Comparison of ENCODE assay signal across 9 cellular contexts in genomic region chr1:155003766-155004351, GRCh38. TPM values are rescaled to one million over a fixed set of nuclear protein-coding genes. Genes with fewer than 3 reads are reported as not detected.
DNase-seq lines count a peak whose midpoint lies in the region; ATAC-seq, FAIRE-seq and TF ChIP-seq lines count a peak whose summit lies in the region.
"Had no signal": no experiment of that assay in that cellular context is flagged by ENCODE, and none has a peak within 500 bp of the region (broad histone marks: within the 10 kb centered on the region; RNA-seq: fewer than 3 reads in every experiment).

No MANE protein-coding gene starts in this region.

- H3K27ac ChIP-seq in CD4-positive, alpha-beta T cell (ENCODE audit: low read depth, low read length): peak overlapping the region; percentile 77
- H3K27ac ChIP-seq in neural progenitor cell: no peak overlapping the region

- peaks cover 38% of the 10 kb centered on the region for H3K79me2 ChIP-seq in neural progenitor cell (ENCODE audit: low read depth)

- H3K9ac ChIP-seq in neural progenitor cell: no peak overlapping the region

- H3K4me2 ChIP-seq in neural progenitor cell: peak overlapping the region; percentile 98

- H2AFZ ChIP-seq in neural progenitor cell (replicated peaks): no peak overlapping the region

- H3K4me1 ChIP-seq in neural progenitor cell: peaks cover 28% of the 10 kb centered on the region

- no peak for TF ChIP-seq CTCF in CD4-positive, alpha-beta T cell (IDR thresholded peaks at IDR 0.05)
- TF ChIP-seq CTCF in neural progenitor cell (IDR thresholded peaks at IDR 0.05): no peak

- H3K27me3 Mint-ChIP-seq in CD4-positive, alpha-beta T cell: no peaks in the 10 kb centered on the region
- no peaks in the 10 kb centered on the region for H3K27me3 Mint-ChIP-seq in activated CD8-positive, alpha-beta T cell treated with anti-CD3 and anti-CD28 coated beads, Interleukin-2, amount 10 ng/mL, durations not matched to agents 7 days and 5 days (ENCODE audit: low read depth)
- peaks cover 3% of the 10 kb centered on the region for H3K27me3 Mint-ChIP-seq in neural progenitor cell (ENCODE audit: insufficient read depth, low read depth)

- H3K4me3 Mint-ChIP-seq in CD4-positive, alpha-beta T cell: peak overlapping the region; percentile 99
- peak overlapping the region; percentile 93 for H3K4me3 Mint-ChIP-seq in activated CD8-positive, alpha-beta T cell treated with anti-CD3 and anti-CD28 coated beads, Interleukin-2, amount 10 ng/mL, durations not matched to agents 7 days and 5 days
- H3K4me3 Mint-ChIP-seq in neural progenitor cell: peak overlapping the region; percentile 95

- H3K36me3 Mint-ChIP-seq in CD4-positive, alpha-beta T cell (ENCODE audit: low read depth): peaks cover 16% of the 10 kb centered on the region
- H3K36me3 Mint-ChIP-seq in activated CD8-positive, alpha-beta T cell treated with anti-CD3 and anti-CD28 coated beads, Interleukin-2, amount 10 ng/mL, durations not matched to agents 7 days and 5 days (ENCODE audit: low read depth): peaks cover 7% of the 10 kb centered on the region
- H3K36me3 Mint-ChIP-seq in neural progenitor cell: no peaks in the 10 kb centered on the region

- H3K4me1 Mint-ChIP-seq in CD4-positive, alpha-beta T cell (ENCODE audit: low read depth): peaks cover 65% of the 10 kb centered on the region
- H3K4me1 Mint-ChIP-seq in activated CD8-positive, alpha-beta T cell treated with anti-CD3 and anti-CD28 coated beads, Interleukin-2, amount 10 ng/mL, durations not matched to agents 7 days and 5 days (ENCODE audit: low read depth): peaks cover 62% of the 10 kb centered on the region
- peaks cover 23% of the 10 kb centered on the region for H3K4me1 Mint-ChIP-seq in neural progenitor cell

- POLR2A ChIA-PET in CD4-positive, alpha-beta T cell (lab: Charles Lee): interaction anchor here (0.9 to 10.2 kb wide), 4 partner anchors 9 to 68 kb away, joined by 4 to 189 read pairs (median 31); partner anchors contain the start of genes CKS1B, PBXIP1 and PMVK
- POLR2A ChIA-PET in activated CD8-positive, alpha-beta T cell treated with anti-CD3 and anti-CD28 coated beads, Interleukin-2, amount 10 ng/mL, durations not matched to agents 7 days and 5 days (lab: Charles Lee): interaction anchor here (1.8 to 2.1 kb wide), 2 partner anchors 21 to 29 kb away, joined by 6 to 8 read pairs; partner anchors contain the start of genes CKS1B and FLAD1

- no peak for FAIRE-seq in HTR-8/SVneo (lab: Jason Lieb, UNC)

- peak overlapping the region; percentile 72 for H3K4me3 ChIP-seq in neural progenitor cell

- no peaks in the 10 kb centered on the region for H4K20me1 ChIP-seq in neural progenitor cell (ENCODE audit: low read depth)

- peak overlapping the region; percentile 80 for H3K27ac Mint-ChIP-seq in CD4-positive, alpha-beta T cell
- peak overlapping the region; percentile 87 for H3K27ac Mint-ChIP-seq in activated CD8-positive, alpha-beta T cell treated with anti-CD3 and anti-CD28 coated beads, Interleukin-2, amount 10 ng/mL, durations not matched to agents 7 days and 5 days
- peak overlapping the region; percentile 87 for H3K27ac Mint-ChIP-seq in neural progenitor cell

- no peak for ATAC-seq in CD4-positive, alpha-beta T cell (ENCODE audit: poor library complexity)
- no peak for ATAC-seq in activated CD8-positive, alpha-beta T cell treated with anti-CD3 and anti-CD28 coated beads, Interleukin-2, amount 10 ng/mL, durations not matched to agents 7 days and 5 days
- no peak for ATAC-seq in GM19452 (IDR thresholded peaks at IDR 0.05; ENCODE audit: unreplicated experiment)

- intact Hi-C loops in CD4-positive, alpha-beta T cell (cut with DNase I, micrococcal nuclease): loop anchor here in 1 of 2 experiments (5.0 kb wide), 1 partner anchor 58 kb away; the partner anchor contains the start of gene EFNA4

- no peaks in the 10 kb centered on the region for H3K9me3 ChIP-seq in CD4-positive, alpha-beta T cell (ENCODE audit: control insufficient read depth, low read length)
- no peaks in the 10 kb centered on the region for H3K9me3 ChIP-seq in neural progenitor cell (ENCODE audit: low read depth)

- no peaks in the 10 kb centered on the region for H3K27me3 ChIP-seq in CD4-positive, alpha-beta T cell (ENCODE audit: control insufficient read depth, insufficient read depth, low read length)
- H3K27me3 ChIP-seq in neural progenitor cell: no peaks in the 10 kb centered on the region

- peaks cover 35% of the 10 kb centered on the region for H3F3A ChIP-seq in neural progenitor cell (ENCODE audit: low read depth)

- no peak for DNase-seq in CD4-positive, alpha-beta T cell
- DNase-seq in HTR-8/SVneo (ENCODE audit: insufficient read length, low spot score): peak; percentile 55
- no peak for DNase-seq in activated CD8-positive, alpha-beta T cell treated with anti-CD3 and anti-CD28 coated beads, Interleukin-2, amount 10 ng/mL, durations not matched to agents 7 days and 5 days
- DNase-seq in globus pallidus (ENCODE audit: low spot score): peak; percentile 70
- peak; percentile 59 for DNase-seq in neural progenitor cell (ENCODE audit: low spot score)
- DNase-seq in effector CD4-positive, alpha-beta T cell: no peak
- DNase-seq in foreskin melanocyte: no peak

- H3K36me3 ChIP-seq in neural progenitor cell: no peaks in the 10 kb centered on the region

- CTCF ChIA-PET in CD4-positive, alpha-beta T cell (lab: Charles Lee): interaction anchor here (1.3 to 13.2 kb wide), 2 partner anchors 8 to 15 kb away, joined by 3 to 159 read pairs; no protein-coding TSS in a partner anchor
- CTCF ChIA-PET in activated CD8-positive, alpha-beta T cell treated with anti-CD3 and anti-CD28 coated beads, Interleukin-2, amount 10 ng/mL, durations not matched to agents 7 days and 5 days (lab: Charles Lee): interaction anchor here (1.0 to 1.4 kb wide), 2 partner anchors 13 to 27 kb away, joined by 3 to 9 read pairs; no protein-coding TSS in a partner anchor

- no peaks in the 10 kb centered on the region for H3K9me3 Mint-ChIP-seq in CD4-positive, alpha-beta T cell
- no peaks in the 10 kb centered on the region for H3K9me3 Mint-ChIP-seq in activated CD8-positive, alpha-beta T cell treated with anti-CD3 and anti-CD28 coated beads, Interleukin-2, amount 10 ng/mL, durations not matched to agents 7 days and 5 days (ENCODE audit: insufficient read depth)
- peaks cover 2% of the 10 kb centered on the region for H3K9me3 Mint-ChIP-seq in neural progenitor cell

RNA-seq across cellular contexts. Expression of gene ZBTB7B, which starts 1.3 kb away (rescaled TPM):
- 10 to 100 TPM; 22.8 to 25.1 TPM for total RNA-seq in CD4-positive, alpha-beta T cell
- total RNA-seq in activated CD8-positive, alpha-beta T cell treated with anti-CD3 and anti-CD28 coated beads, Interleukin-2, amount 10 ng/mL, durations not matched to agents 7 days and 5 days: 10 to 100 TPM; 35.5 to 42.5 TPM
- 4.7 and 15.7 TPM in 2 replicates for total RNA-seq in neural progenitor cell (ENCODE audit: low replicate concordance)

RNA-seq across cellular contexts. Expression of gene LENEP, which starts 10.5 kb away (rescaled TPM):
- total RNA-seq in CD4-positive, alpha-beta T cell: not detected
- total RNA-seq in activated CD8-positive, alpha-beta T cell treated with anti-CD3 and anti-CD28 coated beads, Interleukin-2, amount 10 ng/mL, durations not matched to agents 7 days and 5 days: 1 to 10 TPM in 1 of 2 experiments, under 1 TPM in 1; 0.91 to 1.1 TPM
- not detected in 2 replicates for total RNA-seq in neural progenitor cell (ENCODE audit: low replicate concordance)
- total RNA-seq: subcutaneous adipose tissue had no signal

RNA-seq across cellular contexts. Expression of gene FLAD1, which starts 20.7 kb away (rescaled TPM):
- 10 to 100 TPM; 16.7 to 19.4 TPM for total RNA-seq in CD4-positive, alpha-beta T cell
- total RNA-seq in activated CD8-positive, alpha-beta T cell treated with anti-CD3 and anti-CD28 coated beads, Interleukin-2, amount 10 ng/mL, durations not matched to agents 7 days and 5 days: 10 to 100 TPM; 39.8 to 45.2 TPM
- 19.3 and 47.4 TPM in 2 replicates for total RNA-seq in neural progenitor cell (ENCODE audit: low replicate concordance)

RNA-seq across cellular contexts. Expression of gene CKS1B, which starts 29.4 kb away (rescaled TPM):
- 1 to 10 TPM; 1.4 to 3.9 TPM for total RNA-seq in CD4-positive, alpha-beta T cell
- total RNA-seq in activated CD8-positive, alpha-beta T cell treated with anti-CD3 and anti-CD28 coated beads, Interleukin-2, amount 10 ng/mL, durations not matched to agents 7 days and 5 days: 100 to 1,000 TPM; 151 to 153 TPM
- total RNA-seq in neural progenitor cell (ENCODE audit: low replicate concordance): 210 and 297 TPM in 2 replicates

RNA-seq across cellular contexts. Expression of gene DCST2, which starts 29.7 kb away (rescaled TPM):
- total RNA-seq in CD4-positive, alpha-beta T cell: 1 to 10 TPM; 1.4 to 2.2 TPM
- under 1 TPM; 0.24 to 0.37 TPM for total RNA-seq in activated CD8-positive, alpha-beta T cell treated with anti-CD3 and anti-CD28 coated beads, Interleukin-2, amount 10 ng/mL, durations not matched to agents 7 days and 5 days
- 1.8 and 2.0 TPM in 2 replicates for total RNA-seq in neural progenitor cell (ENCODE audit: low replicate concordance)

Comparison
In these comparisons a context has a peak if more than half of its experiments do, and no peak if none do; other contexts are left out.
1. DNase-seq: peak in HTR-8/SVneo (single experiment), globus pallidus (single experiment) and neural progenitor cell (single experiment); none in CD4-positive, alpha-beta T cell (0 of 10), activated CD8-positive, alpha-beta T cell treated with anti-CD3 and anti-CD28 coated beads, Interleukin-2, amount 10 ng/mL, durations not matched to agents 7 days and 5 days (single experiment), effector CD4-positive, alpha-beta T cell (single experiment) and foreskin melanocyte (single experiment).
2. Peak in every context shown above with its lines, with median percentiles within 50 percentile points of each other: H3K27ac Mint-ChIP-seq and H3K4me3 Mint-ChIP-seq.